33 cellular contexts compared by ENCODE assay signal in the genomic region with DNA sequence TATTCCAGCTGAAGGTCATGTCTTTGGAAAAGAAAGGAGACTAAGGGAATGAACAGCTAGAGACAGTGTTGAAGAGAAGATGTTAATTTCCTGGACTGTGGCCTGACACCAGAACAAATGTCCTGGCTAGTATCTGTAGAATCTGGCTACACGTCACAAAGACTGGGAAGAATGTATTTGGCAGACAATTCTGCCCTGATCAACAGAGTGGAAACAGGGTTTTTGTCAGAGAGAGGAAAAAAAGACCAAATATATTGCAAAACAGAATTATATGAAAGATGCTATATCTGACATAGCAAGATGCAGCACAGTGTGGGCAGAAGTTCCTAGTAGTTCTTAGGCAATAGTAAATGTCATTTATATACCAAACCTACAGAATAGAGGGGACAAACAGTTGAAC. TPM values are rescaled to one million over a fixed set of nuclear protein-coding genes. Genes with fewer than 3 reads are reported as not detected.
"Had no signal": no experiment of that assay in that cellular context is flagged by ENCODE, and none has a peak within 500 bp of the region (broad histone marks: within the 10 kb centered on the region; RNA-seq: fewer than 3 reads in every experiment).

No MANE protein-coding gene starts in this region.

- ATAC-seq: foreskin keratinocyte; heart right ventricle; left cardiac atrium; left lung; naive thymus-derived CD4-positive, alpha-beta T cell; sciatic nerve; stimulated activated naive CD8-positive, alpha-beta T cell treated with anti-CD3 and anti-CD28 coated beads, Interleukin-15, amount 100 ng/mL, for 72 hours had no signal

- H3K9ac ChIP-seq: neural progenitor cell, parathyroid adenoma had no signal

- H2AFZ ChIP-seq: neural progenitor cell, parathyroid adenoma had no signal

- H3K27me3 ChIP-seq: colonic mucosa, esophagus squamous epithelium, foreskin keratinocyte, left lung, neural progenitor cell, suprapubic skin had no signal

- H3K27ac Mint-ChIP-seq: dendritic cell treated with granulocyte-macrophage colony-stimulating factor and Interleukin-4, amounts not matched to agents 40 ng/mL and 50 ng/mL, for 4 days; naive thymus-derived CD4-positive, alpha-beta T cell; nephron; neural progenitor cell; progenitor cell of endocrine pancreas had no signal

- H3K36me3 Mint-ChIP-seq: naive thymus-derived CD4-positive, alpha-beta T cell; neural progenitor cell had no signal

- H3K79me2 ChIP-seq: parathyroid adenoma had no signal

- H3K4me1 ChIP-seq: colonic mucosa, esophagus squamous epithelium, foreskin keratinocyte, heart right ventricle, left lung, parathyroid adenoma, suprapubic skin had no signal

- FAIRE-seq: endothelial cell of umbilical vein, islet of Langerhans had no signal

- H3K4me1 Mint-ChIP-seq: naive thymus-derived CD4-positive, alpha-beta T cell; stimulated activated naive CD8-positive, alpha-beta T cell treated with anti-CD3 and anti-CD28 coated beads, Interleukin-15, amount 100 ng/mL, for 72 hours had no signal

- H3K27me3 Mint-ChIP-seq: dendritic cell treated with granulocyte-macrophage colony-stimulating factor and Interleukin-4, amounts not matched to agents 40 ng/mL and 50 ng/mL, for 4 days had no signal

- H3K36me3 ChIP-seq: colonic mucosa, esophagus squamous epithelium, heart right ventricle, left lung, neural progenitor cell, suprapubic skin had no signal

- H3K27ac ChIP-seq: colonic mucosa, esophagus squamous epithelium, foreskin keratinocyte, heart right ventricle, left lung, neural progenitor cell, parathyroid adenoma, suprapubic skin had no signal

- H3K4me3 Mint-ChIP-seq: dendritic cell treated with granulocyte-macrophage colony-stimulating factor and Interleukin-4, amounts not matched to agents 40 ng/mL and 50 ng/mL, for 4 days; naive thymus-derived CD4-positive, alpha-beta T cell; nephron; neural progenitor cell; stimulated activated naive CD8-positive, alpha-beta T cell treated with anti-CD3 and anti-CD28 coated beads, Interleukin-15, amount 100 ng/mL, for 72 hours had no signal

- DNase-seq: colonic mucosa; effector memory CD4-positive, alpha-beta T cell; esophagus squamous epithelium; foreskin keratinocyte; glutamatergic neuron; heart right ventricle; hippocampal formation; left cardiac atrium; left lung; mesendoderm; midbrain; naive thymus-derived CD4-positive, alpha-beta T cell; stimulated activated CD4-positive, alpha-beta T cell treated with anti-CD3 and anti-CD28 coated beads, Interleukin-12 subunit alpha, Interleukin-12 subunit beta, amount 100 ng/mL, for 4 hours; stimulated activated CD4-positive, alpha-beta T cell treated with anti-CD3 and anti-CD28 coated beads, Interleukin-1b, Interleukin-23, amount 100 ng/mL, for 48 hours; stimulated activated CD4-positive, alpha-beta T cell treated with anti-CD3 and anti-CD28 coated beads, Interleukin-4, amount 100 ng/mL, for 1 hour; stimulated activated CD8-positive, alpha-beta memory T cell treated with anti-CD3 and anti-CD28 coated beads, Interleukin-4, amount 100 ng/mL, for 48 hours; stimulated activated naive CD4-positive, alpha-beta T cell; stimulated activated naive CD8-positive, alpha-beta T cell treated with anti-CD3 and anti-CD28 coated beads, Interleukin-15, amount 100 ng/mL, for 72 hours; trophoblast cell had no signal

- H3K9me3 Mint-ChIP-seq: dendritic cell treated with granulocyte-macrophage colony-stimulating factor and Interleukin-4, amounts not matched to agents 40 ng/mL and 50 ng/mL, for 4 days; naive thymus-derived CD4-positive, alpha-beta T cell; nephron; neural progenitor cell; stimulated activated naive CD8-positive, alpha-beta T cell treated with anti-CD3 and anti-CD28 coated beads, Interleukin-15, amount 100 ng/mL, for 72 hours had no signal

- H3K9me3 ChIP-seq: colonic mucosa, esophagus squamous epithelium, heart right ventricle, left lung, suprapubic skin had no signal

- H3K4me3 ChIP-seq: colonic mucosa, esophagus squamous epithelium, heart right ventricle, left lung, neural progenitor cell, smooth muscle cell, suprapubic skin had no signal

- H3K4me2 ChIP-seq: neural progenitor cell, smooth muscle cell had no signal

RNA-seq across cellular contexts. Expression of a gene that starts 17.0 kb away (rescaled TPM):
- total RNA-seq: chondrocyte; endothelial cell of umbilical vein; epithelial cell of proximal tubule; foreskin keratinocyte; kidney epithelial cell; lung microvascular endothelial cell; naive thymus-derived CD4-positive, alpha-beta T cell; progenitor cell of endocrine pancreas had no signal
